Comparison of ENCODE assay signal across 15 cellular contexts in the genomic region with DNA sequence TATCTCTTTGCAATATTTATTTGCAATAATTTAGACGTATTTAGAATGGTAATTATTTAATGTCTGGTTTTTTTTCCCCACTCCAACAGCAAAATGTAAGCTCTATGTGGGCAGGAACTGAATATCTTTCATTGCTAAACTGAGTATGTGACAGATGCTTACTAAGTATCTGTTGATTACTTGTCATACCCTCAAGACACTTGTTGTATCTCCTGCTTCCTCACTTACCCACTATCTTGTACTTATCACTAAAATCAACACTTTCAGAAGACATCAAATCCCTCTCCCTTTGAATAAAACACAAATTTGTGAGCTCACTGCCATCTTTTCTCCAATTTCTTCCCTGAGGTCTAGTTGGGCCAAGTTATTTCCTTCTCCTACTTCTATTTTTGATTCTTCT. TPM values are rescaled to one million over a fixed set of nuclear protein-coding genes. Genes with fewer than 3 reads are reported as not detected.
DNase-seq lines count a peak whose midpoint lies in the region; ATAC-seq and TF ChIP-seq lines count a peak whose summit lies in the region.
"Had no signal": no experiment of that assay in that cellular context is flagged by ENCODE, and none has a peak within 500 bp of the region (broad histone marks: within the 10 kb centered on the region; RNA-seq: fewer than 3 reads in every experiment).

No MANE protein-coding gene starts in this region.

- CTCF ChIA-PET in Panc1 (lab: Charles Lee): no interaction called here

- H3K4me3 Mint-ChIP-seq in activated naive CD4-positive, alpha-beta T cell treated with anti-CD3 and anti-CD28 coated beads, Interleukin-2, amount 50 U/mL, for 24 hours: no peak overlapping the region
- no peak overlapping the region for H3K4me3 Mint-ChIP-seq in activated naive CD8-positive, alpha-beta T cell
- H3K4me3 Mint-ChIP-seq in naive thymus-derived CD8-positive, alpha-beta T cell: no peak overlapping the region
- H3K4me3 Mint-ChIP-seq: H9 had no signal

- no peaks in the 10 kb centered on the region for H3K9me3 Mint-ChIP-seq in activated naive CD4-positive, alpha-beta T cell treated with anti-CD3 and anti-CD28 coated beads, Interleukin-2, amount 50 U/mL, for 24 hours
- H3K9me3 Mint-ChIP-seq in activated naive CD8-positive, alpha-beta T cell (ENCODE audit: low read depth): no peaks in the 10 kb centered on the region
- no peaks in the 10 kb centered on the region for H3K9me3 Mint-ChIP-seq in naive thymus-derived CD8-positive, alpha-beta T cell
- H3K9me3 Mint-ChIP-seq: H9 had no signal

- H3K27me3 Mint-ChIP-seq in activated naive CD4-positive, alpha-beta T cell treated with anti-CD3 and anti-CD28 coated beads, Interleukin-2, amount 50 U/mL, for 24 hours: no peaks in the 10 kb centered on the region
- no peaks in the 10 kb centered on the region for H3K27me3 Mint-ChIP-seq in activated naive CD8-positive, alpha-beta T cell
- H3K27me3 Mint-ChIP-seq in naive thymus-derived CD8-positive, alpha-beta T cell: no peaks in the 10 kb centered on the region

- TSS peak; percentile 22 for BruUV-seq in Panc1 (replicated peaks; lab: Mats Ljungman, UMichigan)

- TF ChIP-seq CTCF in Panc1 (IDR thresholded peaks at IDR 0.05): no peak

- no peaks in the 10 kb centered on the region for H3K4me1 ChIP-seq in Panc1 (ENCODE audit: control insufficient read depth, insufficient read depth, low read length)
- H3K4me1 ChIP-seq: BE2C had no signal

- H3K36me3 Mint-ChIP-seq in activated naive CD4-positive, alpha-beta T cell treated with anti-CD3 and anti-CD28 coated beads, Interleukin-2, amount 50 U/mL, for 24 hours: peaks cover 17% of the 10 kb centered on the region
- H3K36me3 Mint-ChIP-seq in activated naive CD8-positive, alpha-beta T cell: peaks cover 13% of the 10 kb centered on the region
- H3K36me3 Mint-ChIP-seq in naive thymus-derived CD8-positive, alpha-beta T cell: peaks cover 0 to 73% (median 11%) of the 10 kb centered on the region in 3 donors

- no peaks in the 10 kb centered on the region for H3K9me3 ChIP-seq in Panc1 (ENCODE audit: control insufficient read depth, insufficient read depth, low read depth, low read length)
- H3K9me3 ChIP-seq: BE2C had no signal

- intact Hi-C loops in Panc1 (cut with micrococcal nuclease; ENCODE audit: unreplicated experiment): loop anchor here (5.0 kb wide), 1 partner anchor 433 kb away; no protein-coding TSS in a partner anchor

- H3K4me3 ChIP-seq in Panc1 (ENCODE audit: low read depth in 2 of 2, low read length in 2 of 2): no peak overlapping the region
- H3K4me3 ChIP-seq: PC-9 had no signal

- no peak for DNase-seq in activated naive CD4-positive, alpha-beta T cell treated with Interleukin-2 at 50 U/mL for 16 hours
- no peak for DNase-seq in Panc1 (ENCODE audit: low read depth, low spot score)
- no peak for DNase-seq in naive thymus-derived CD8-positive, alpha-beta T cell
- no peak for DNase-seq in NCI-H2171 treated with DMSO at 0.1 percent for 48 hours (lab: John Stamatoyannopoulos, UW)
- DNase-seq: BE2C, H9, MM.1S, NCI-H1105 treated with DMSO at 0.1 percent for 48 hours, NCI-H187, NCI-H446, PC-9 had no signal

- peaks cover 5% of the 10 kb centered on the region; the same call in 1 of the 2 replicates for H3K36me3 ChIP-seq in Panc1 (ENCODE audit: control insufficient read depth, insufficient read depth, low read length)

- in situ Hi-C loops in Panc1 (cut with HindIII; ENCODE audit: low pct_unique_long_range_greater_than_20kb, low sequenced_read_pairs): no loop called here

- POLR2A ChIA-PET in Panc1 (lab: Charles Lee): no interaction called here
- POLR2A ChIA-PET in naive thymus-derived CD8-positive, alpha-beta T cell (lab: Charles Lee): interaction anchor here (0.9 to 5.0 kb wide), 2 partner anchors 21 to 64 kb away, joined by 3 to 40 read pairs; no protein-coding TSS in a partner anchor

- H3K4me1 Mint-ChIP-seq in activated naive CD4-positive, alpha-beta T cell treated with anti-CD3 and anti-CD28 coated beads, Interleukin-2, amount 50 U/mL, for 24 hours: peaks cover 50% of the 10 kb centered on the region
- peaks cover 42% of the 10 kb centered on the region for H3K4me1 Mint-ChIP-seq in activated naive CD8-positive, alpha-beta T cell (ENCODE audit: low read depth)
- H3K4me1 Mint-ChIP-seq in naive thymus-derived CD8-positive, alpha-beta T cell: peaks cover 19 to 38% (median 23%) of the 10 kb centered on the region in 4 donors
- H3K4me1 Mint-ChIP-seq: H9 had no signal

- no peaks in the 10 kb centered on the region for H3K27me3 ChIP-seq in Panc1 (ENCODE audit: control insufficient read depth, insufficient read depth, low read length)
- H3K27me3 ChIP-seq: BE2C had no signal

- no peak overlapping the region for H3K27ac ChIP-seq in Panc1 (ENCODE audit: low read length)
- H3K27ac ChIP-seq: PC-9 had no signal

- ATAC-seq in Panc1 (no peak), GM19452 (IDR thresholded peaks at IDR 0.05; ENCODE audit: unreplicated experiment) (no peak)
- ATAC-seq in naive thymus-derived CD8-positive, alpha-beta T cell: no peak
- ATAC-seq: HepG2 had no signal

- peak overlapping the region; percentile 80 for H3K27ac Mint-ChIP-seq in activated naive CD4-positive, alpha-beta T cell treated with anti-CD3 and anti-CD28 coated beads, Interleukin-2, amount 50 U/mL, for 24 hours
- peak overlapping the region; percentile 73 for H3K27ac Mint-ChIP-seq in activated naive CD8-positive, alpha-beta T cell
- peak overlapping the region in 7 of 10 donors; percentile 1 to 96 (median 55) for H3K27ac Mint-ChIP-seq in naive thymus-derived CD8-positive, alpha-beta T cell
- H3K27ac Mint-ChIP-seq: H9 had no signal

RNA-seq across cellular contexts. Expression of a gene that starts 30.3 kb away (rescaled TPM):
- 19.9 TPM for total RNA-seq in Panc1 (2021; ENCODE audit: unreplicated experiment)
- 8.6 TPM for polyA plus RNA-seq in Panc1 (2012; ENCODE audit: insufficient read length)
- total RNA-seq in naive thymus-derived CD8-positive, alpha-beta T cell: 10 to 100 TPM; 35.2 to 39.5 TPM
- polyA plus RNA-seq in naive thymus-derived CD8-positive, alpha-beta T cell: 10 to 100 TPM in 2 of 3 donors, 1 to 10 TPM in 1; 7.1 to 11.8 (median 11.8) TPM

RNA-seq across cellular contexts. Expression of a gene that starts 30.7 kb away (rescaled TPM):
- 0.26 TPM for total RNA-seq in Panc1 (2021; ENCODE audit: unreplicated experiment)
- not detected for polyA plus RNA-seq in Panc1 (2012; ENCODE audit: insufficient read length)
- 10 to 100 TPM; 61.9 to 63.5 TPM for total RNA-seq in naive thymus-derived CD8-positive, alpha-beta T cell
- polyA plus RNA-seq in naive thymus-derived CD8-positive, alpha-beta T cell: 1 to 10 TPM; 1.1 to 1.7 (median 1.5) TPM
- total RNA-seq: PC-9 had no signal

RNA-seq across cellular contexts. Expression of a gene that starts 50.7 kb away (rescaled TPM):
- 31.7 TPM for total RNA-seq in Panc1 (2021; ENCODE audit: unreplicated experiment)
- 14.2 TPM for polyA plus RNA-seq in Panc1 (2012; ENCODE audit: insufficient read length)
- 10 to 100 TPM; 20.9 to 24.0 TPM for total RNA-seq in naive thymus-derived CD8-positive, alpha-beta T cell
- 10 to 100 TPM; 15.9 to 20.7 (median 20.1) TPM for polyA plus RNA-seq in naive thymus-derived CD8-positive, alpha-beta T cell

Comparison
In these comparisons a context has a peak if more than half of its experiments do, and no peak if none do; other contexts are left out.
1. RNA of a gene that starts 30.7 kb away (total RNA-seq): 61.9 to 63.5 TPM in naive thymus-derived CD8-positive, alpha-beta T cell; 0.26 TPM in Panc1 (single experiment); every median in the first group is over 10 times any median in the second.
2. Peak in every context shown above with its lines, with median percentiles within 50 percentile points of each other: H3K27ac Mint-ChIP-seq.